ENCODE assay signal across 10 cellular contexts in the genomic region with DNA sequence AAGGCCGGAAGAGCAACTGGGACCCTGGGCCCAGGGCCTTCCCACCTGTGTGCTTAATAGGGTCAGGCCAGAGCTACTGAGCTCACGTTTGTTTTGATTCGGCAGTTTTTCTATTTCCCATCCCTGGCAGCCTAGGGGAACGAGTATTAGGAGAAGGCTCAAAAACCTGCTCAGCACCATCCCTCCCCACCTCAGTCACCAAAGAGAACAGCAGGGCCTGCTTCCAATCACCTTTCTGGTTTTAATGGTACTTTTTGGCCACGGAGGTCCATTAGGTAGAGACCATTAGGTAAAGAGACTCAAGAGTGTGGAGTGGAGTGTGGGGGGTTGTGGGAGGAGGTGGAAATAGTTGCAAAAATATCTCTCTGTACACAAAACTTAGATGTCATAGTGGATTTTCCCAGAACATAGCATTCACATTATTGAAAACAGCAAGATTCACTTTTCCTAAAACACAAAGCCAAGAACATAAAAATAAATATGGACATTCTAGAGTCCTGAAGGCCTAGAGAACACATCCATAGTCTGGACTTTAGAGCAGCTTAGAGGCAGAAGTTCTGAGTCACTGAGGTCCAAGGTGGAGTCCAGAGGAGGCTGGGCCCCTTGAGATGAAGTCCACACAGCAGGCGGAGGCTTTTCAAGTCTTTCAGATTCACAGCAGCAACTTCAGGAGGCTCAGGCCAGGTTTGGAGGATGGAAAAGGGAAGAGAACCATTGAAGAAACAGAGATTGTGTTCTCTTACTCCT. TPM values are rescaled to one million over a fixed set of nuclear protein-coding genes. Genes with fewer than 3 reads are reported as not detected.
A peak's percentile ranks its signal among the peaks of the same experiment; 100 is the strongest.
DNase-seq lines count a peak whose midpoint lies in the region; ATAC-seq and TF ChIP-seq lines count a peak whose summit lies in the region.
"Had no signal": no experiment of that assay in that cellular context is flagged by ENCODE, and none has a peak within 500 bp of the region (broad histone marks: within the 10 kb centered on the region; RNA-seq: fewer than 3 reads in every experiment).

No MANE protein-coding gene starts in this region.

- peaks cover 51% of the 10 kb centered on the region for H3K4me1 ChIP-seq in HUES6 (ENCODE audit: control insufficient read depth, insufficient read depth, low read length)

- H3K27ac ChIP-seq in 22Rv1: peak overlapping the region; percentile 17; the same call in 1 of the 2 replicates
- H3K27ac ChIP-seq in HUES6 (ENCODE audit: low read depth, low read length): peak overlapping the region; percentile 99

- H3K9me3 Mint-ChIP-seq in MCF 10A (ENCODE audit: unreplicated experiment) (no peaks in the 10 kb centered on the region), memory B cell (no peaks in the 10 kb centered on the region)
- no peaks in the 10 kb centered on the region for H3K9me3 Mint-ChIP-seq in activated CD4-positive, alpha-beta memory T cell treated with anti-CD3 and anti-CD28 coated beads, Interleukin-2, amount 10 ng/mL, durations not matched to agents 7 days and 5 days
- H3K9me3 Mint-ChIP-seq: activated T-cell treated with anti-CD3 and anti-CD28 coated beads, Interleukin-2, amount 50 U/mL, for 4 hours had no signal

- peaks cover 49% of the 10 kb centered on the region for H3K36me3 ChIP-seq in HUES6 (ENCODE audit: control insufficient read depth, insufficient read depth, low read length)
- H3K36me3 ChIP-seq: BE2C had no signal

- H3K36me3 Mint-ChIP-seq in MCF 10A (ENCODE audit: insufficient read depth, unreplicated experiment) (peaks cover 44% of the 10 kb centered on the region), memory B cell (peaks cover 24% of the 10 kb centered on the region)
- peaks cover 38% of the 10 kb centered on the region for H3K36me3 Mint-ChIP-seq in activated CD4-positive, alpha-beta memory T cell treated with anti-CD3 and anti-CD28 coated beads, Interleukin-2, amount 10 ng/mL, durations not matched to agents 7 days and 5 days (ENCODE audit: low read depth)

- H3K27ac Mint-ChIP-seq in MCF 10A (ENCODE audit: low read depth, unreplicated experiment) (peak overlapping the region; percentile 23), memory B cell (peak overlapping the region; percentile 42)
- H3K27ac Mint-ChIP-seq in activated CD4-positive, alpha-beta memory T cell treated with anti-CD3 and anti-CD28 coated beads, Interleukin-2, amount 10 ng/mL, durations not matched to agents 7 days and 5 days: no peak overlapping the region

- CTCF ChIA-PET in MCF 10A (lab: Yijun Ruan, JAX): interaction anchor here (0.7 to 17.1 kb wide), 6 partner anchors 16 to 72 kb away, joined by 3 to 197 read pairs (median 4); a partner anchor contains a TSS
- CTCF ChIA-PET in activated CD4-positive, alpha-beta memory T cell treated with anti-CD3 and anti-CD28 coated beads, Interleukin-2, amount 10 ng/mL, durations not matched to agents 7 days and 5 days (lab: Charles Lee): no interaction called here

- no peaks in the 10 kb centered on the region for H3K27me3 Mint-ChIP-seq in MCF 10A (ENCODE audit: insufficient read depth, unreplicated experiment)
- H3K27me3 Mint-ChIP-seq in memory B cell: no peaks in the 10 kb centered on the region
- H3K27me3 Mint-ChIP-seq in activated CD4-positive, alpha-beta memory T cell treated with anti-CD3 and anti-CD28 coated beads, Interleukin-2, amount 10 ng/mL, durations not matched to agents 7 days and 5 days: peaks cover 2% of the 10 kb centered on the region

- no peak overlapping the region for H3K4me3 Mint-ChIP-seq in MCF 10A (ENCODE audit: unreplicated experiment)
- H3K4me3 Mint-ChIP-seq in memory B cell: no peak overlapping the region
- no peak overlapping the region for H3K4me3 Mint-ChIP-seq in activated CD4-positive, alpha-beta memory T cell treated with anti-CD3 and anti-CD28 coated beads, Interleukin-2, amount 10 ng/mL, durations not matched to agents 7 days and 5 days
- H3K4me3 Mint-ChIP-seq: activated T-cell treated with anti-CD3 and anti-CD28 coated beads, Interleukin-2, amount 50 U/mL, for 4 hours had no signal

- POLR2A ChIA-PET in MCF 10A (lab: Yijun Ruan, JAX): interaction anchor here (1.0 to 13.2 kb wide), 5 partner anchors 10 to 31 kb away, joined by 3 to 243 read pairs (median 8); a partner anchor contains a TSS
- POLR2A ChIA-PET in activated CD4-positive, alpha-beta memory T cell treated with anti-CD3 and anti-CD28 coated beads, Interleukin-2, amount 10 ng/mL, durations not matched to agents 7 days and 5 days (lab: Charles Lee): interaction anchor here (0.7 to 0.9 kb wide), 2 partner anchors 8 to 17 kb away, joined by 3 to 4 read pairs; no protein-coding TSS in a partner anchor

- peak overlapping the region; percentile 71 for H3K9ac ChIP-seq in HUES6 (ENCODE audit: low read length)

- no peaks in the 10 kb centered on the region for H3K27me3 ChIP-seq in HUES6 (ENCODE audit: control insufficient read depth, insufficient read depth, low read length)
- H3K27me3 ChIP-seq: BE2C had no signal

- ATAC-seq in memory B cell (ENCODE audit: low read depth) (no peak), GM19035 (IDR thresholded peaks at IDR 0.05; ENCODE audit: unreplicated experiment) (no peak), HG03175 (IDR thresholded peaks at IDR 0.05; ENCODE audit: unreplicated experiment) (no peak)
- ATAC-seq: activated T-cell treated with anti-CD3 and anti-CD28 coated beads, Interleukin-2, amount 50 U/mL, for 4 hours had no signal

- H3K4me1 Mint-ChIP-seq in MCF 10A (ENCODE audit: insufficient read depth, unreplicated experiment) (peaks cover 41% of the 10 kb centered on the region), memory B cell (peaks cover 42% of the 10 kb centered on the region)
- peaks cover 15% of the 10 kb centered on the region for H3K4me1 Mint-ChIP-seq in activated CD4-positive, alpha-beta memory T cell treated with anti-CD3 and anti-CD28 coated beads, Interleukin-2, amount 10 ng/mL, durations not matched to agents 7 days and 5 days

- DNase-seq in MCF 10A (ENCODE audit: unreplicated experiment) (no peak), memory B cell (ENCODE audit: low spot score in 2 of 2) (no peak), kidney glomerular epithelial cell (lab: John Stamatoyannopoulos, UW) (no peak)
- DNase-seq in activated CD4-positive, alpha-beta memory T cell treated with anti-CD3 and anti-CD28 coated beads, Interleukin-2, amount 10 ng/mL, durations not matched to agents 7 days and 5 days: no peak
- DNase-seq: activated T-cell treated with anti-CD3 and anti-CD28 coated beads, Interleukin-2, amount 50 U/mL, for 4 hours; BE2C had no signal

- BruUV-seq in MCF 10A (replicated peaks; lab: Mats Ljungman, UMichigan): TSS peak; percentile 22

- intact Hi-C loops in MCF 10A (cut with micrococcal nuclease): no loop called here

- peak overlapping the region; percentile 22; the same call in 1 of the 2 replicates for H3K4me3 ChIP-seq in HUES6 (ENCODE audit: low read depth, low read length)

- H3K9me3 ChIP-seq in HUES6 (ENCODE audit: control insufficient read depth, insufficient read depth, low read depth, low read length): no peaks in the 10 kb centered on the region
- H3K9me3 ChIP-seq: BE2C had no signal

- TF ChIP-seq CTCF in 22Rv1 (IDR thresholded peaks at IDR 0.05) (no peak), MCF 10A (IDR thresholded peaks at IDR 0.05; ENCODE audit: unreplicated experiment) (no peak)

RNA-seq across cellular contexts. Expression of a gene that starts 19.5 kb away (rescaled TPM):
- 2.8 and 6.0 TPM in 2 replicates for total RNA-seq in MCF 10A (2022)
- total RNA-seq in activated CD4-positive, alpha-beta memory T cell treated with anti-CD3 and anti-CD28 coated beads, Interleukin-2, amount 10 ng/mL, durations not matched to agents 7 days and 5 days: 10 to 100 TPM; 12.4 to 13.0 TPM

RNA-seq across cellular contexts. Expression of a gene that starts 54.7 kb away (rescaled TPM):
- not detected in 2 replicates for total RNA-seq in MCF 10A (2022)
- not detected for total RNA-seq in activated CD4-positive, alpha-beta memory T cell treated with anti-CD3 and anti-CD28 coated beads, Interleukin-2, amount 10 ng/mL, durations not matched to agents 7 days and 5 days
